ENCODE assay signal across 8 cellular contexts in genomic region chr4:153497988-153498967, GRCh38.
DNase-seq lines count a peak whose midpoint lies in the region; ATAC-seq, FAIRE-seq and TF ChIP-seq lines count a peak whose summit lies in the region.

No MANE protein-coding gene starts in this region.

- H3K9me3 Mint-ChIP-seq in central memory CD8-positive, alpha-beta T cell: no peaks in the 10 kb centered on the region
- no peaks in the 10 kb centered on the region for H3K9me3 Mint-ChIP-seq in nephron progenitor cell

- no peak for FAIRE-seq in urothelium cell line (lab: Jason Lieb, UNC)

- no peaks in the 10 kb centered on the region for H3K27me3 Mint-ChIP-seq in central memory CD8-positive, alpha-beta T cell
- H3K27me3 Mint-ChIP-seq in nephron progenitor cell (ENCODE audit: low read depth, poor library complexity): no peaks in the 10 kb centered on the region

- H3K27ac Mint-ChIP-seq in central memory CD8-positive, alpha-beta T cell (ENCODE audit: low read depth): peak overlapping the region; percentile 68
- peak overlapping the region; percentile 69 for H3K27ac Mint-ChIP-seq in nephron progenitor cell

- peak; percentile 83 for ATAC-seq in GM19043 (IDR thresholded peaks at IDR 0.05; ENCODE audit: low read depth, unreplicated experiment)
- ATAC-seq in HG03159 (IDR thresholded peaks at IDR 0.05; ENCODE audit: unreplicated experiment): peak; percentile 45
- no peak for ATAC-seq in central memory CD8-positive, alpha-beta T cell (replicated peaks; ENCODE audit: extremely low read depth, poor library complexity, severe bottlenecking)

- DNase-seq in Ammon's horn (ENCODE audit: low spot score): peak; percentile 37
- no peak for DNase-seq in central memory CD8-positive, alpha-beta T cell (ENCODE audit: low spot score in 2 of 2)
- DNase-seq in nephron progenitor cell: no peak
- no peak for DNase-seq in urothelium cell line (ENCODE audit: low spot score)
- no peak for DNase-seq in NCI-H2196 (lab: John Stamatoyannopoulos, UW; ENCODE audit: unreplicated experiment)
- no peak for DNase-seq in NCI-H1105 treated with DMSO at 0.1 percent for 48 hours (lab: John Stamatoyannopoulos, UW)

- no peak for TF ChIP-seq CTCF in nephron progenitor cell (IDR thresholded peaks at IDR 0.05)

- peak overlapping the region; percentile 29 for H3K4me3 Mint-ChIP-seq in central memory CD8-positive, alpha-beta T cell
- no peak overlapping the region for H3K4me3 Mint-ChIP-seq in nephron progenitor cell

- H3K36me3 Mint-ChIP-seq in central memory CD8-positive, alpha-beta T cell (ENCODE audit: insufficient read depth): peaks cover 5% of the 10 kb centered on the region
- H3K36me3 Mint-ChIP-seq in nephron progenitor cell (ENCODE audit: low read depth): peaks cover 22% of the 10 kb centered on the region

- H3K4me1 Mint-ChIP-seq in central memory CD8-positive, alpha-beta T cell: peaks cover 77% of the 10 kb centered on the region
- H3K4me1 Mint-ChIP-seq in nephron progenitor cell: peaks cover 44% of the 10 kb centered on the region
